Comparison of ENCODE assay signal across 10 cellular contexts in the genomic region with DNA sequence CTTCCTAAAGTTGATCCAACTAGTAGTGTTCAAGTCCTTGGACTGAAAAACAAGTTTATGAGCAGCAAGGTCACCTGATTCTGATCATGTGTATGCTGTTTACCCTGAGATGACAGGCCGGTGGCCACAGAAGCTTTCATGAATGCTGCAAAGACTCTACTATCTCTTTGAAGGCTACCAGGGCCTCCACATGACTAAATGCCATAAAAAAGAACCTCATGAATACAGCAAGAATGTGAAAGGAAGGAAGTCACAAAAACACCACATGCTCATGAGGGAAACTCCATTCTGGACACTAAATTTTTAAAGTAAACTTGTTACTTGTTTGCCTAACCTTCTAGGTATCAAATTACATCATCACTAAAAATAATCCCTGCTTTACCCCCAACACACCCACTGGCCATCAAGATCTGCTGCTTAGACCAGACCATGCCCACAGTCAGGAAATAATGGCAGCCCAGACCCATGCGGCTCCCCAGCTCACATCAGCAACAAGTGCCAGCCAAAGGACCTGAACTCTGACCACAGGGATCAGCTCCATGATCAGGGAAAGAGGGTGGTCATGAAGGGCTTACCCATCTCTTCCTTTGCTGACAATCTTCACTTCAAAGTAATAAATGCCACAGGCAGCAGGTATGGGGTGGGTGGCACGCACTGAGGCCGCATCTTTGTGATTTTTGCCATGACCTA. TPM values are rescaled to one million over a fixed set of nuclear protein-coding genes. Genes with fewer than 3 reads are reported as not detected.
DNase-seq lines count a peak whose midpoint lies in the region; ATAC-seq and TF ChIP-seq lines count a peak whose summit lies in the region.
"Had no signal": no experiment of that assay in that cellular context is flagged by ENCODE, and none has a peak within 500 bp of the region (broad histone marks: within the 10 kb centered on the region; RNA-seq: fewer than 3 reads in every experiment).

No MANE protein-coding gene starts in this region.

- peaks cover 55% of the 10 kb centered on the region for H3K79me2 ChIP-seq in OCI-LY7 (ENCODE audit: insufficient read depth, low read depth, low read length)

- peak overlapping the region; percentile 88 for H3K4me3 ChIP-seq in Caco-2 (ENCODE audit: low read depth, low read length)
- peak overlapping the region; percentile 80 for H3K4me3 ChIP-seq in OCI-LY7 (ENCODE audit: low read depth, low read length, poor library complexity, severe bottlenecking)
- peak overlapping the region; percentile 71 for H3K4me3 ChIP-seq in endocrine pancreas (ENCODE audit: control insufficient read depth, insufficient read depth, low read length)
- peak overlapping the region; percentile 3 to 97 for H3K4me3 ChIP-seq in neuronal stem cell (ENCODE audit: low read length in 2 of 2)

- H3K9me3 Mint-ChIP-seq in Caco-2 (ENCODE audit: unreplicated experiment), result no peaks in the 10 kb centered on the region

- no peaks in the 10 kb centered on the region for H3K9me2 ChIP-seq in OCI-LY7 (ENCODE audit: insufficient read depth, low read length)

- TF ChIP-seq CTCF in Caco-2 (IDR thresholded peaks at IDR 0.05; ENCODE audit: insufficient read depth in 1 of 2, low read depth in 1 of 2, low read length in 1 of 2, severe bottlenecking in 1 of 2, unreplicated experiment in 1 of 2) (no peak), OCI-LY7 (conservative IDR thresholded peaks at IDR 0.05; ENCODE audit: low read length) (no peak)

- H3K27ac ChIP-seq in OCI-LY7 (ENCODE audit: low read depth, low read length, poor library complexity, severe bottlenecking), result peak overlapping the region; percentile 3
- no peak overlapping the region for H3K27ac ChIP-seq in neuronal stem cell (replicated peaks; ENCODE audit: low read length)

- peaks cover 9% of the 10 kb centered on the region for H3K4me1 Mint-ChIP-seq in Caco-2 (ENCODE audit: low read depth, unreplicated experiment)

- H2BK120ac ChIP-seq in neuronal stem cell (ENCODE audit: low read depth, low read length), result no peak overlapping the region

- H3K4me1 ChIP-seq in Caco-2, result peaks cover 10% of the 10 kb centered on the region; the same call in 1 of the 2 replicates
- H3K4me1 ChIP-seq in OCI-LY7 (ENCODE audit: insufficient read depth, low read length, poor library complexity, severe bottlenecking), result peaks cover 59% of the 10 kb centered on the region
- H3K4me1 ChIP-seq in endocrine pancreas (ENCODE audit: control insufficient read depth, insufficient read depth, low read length), result no peaks in the 10 kb centered on the region
- H3K4me1 ChIP-seq in neuronal stem cell (ENCODE audit: control insufficient read depth in 2 of 2, insufficient read depth in 1 of 2, low read depth in 1 of 2, low read length in 2 of 2), result peaks cover 6 to 10% of the 10 kb centered on the region in 2 donors

- H4K20me1 ChIP-seq in OCI-LY7 (ENCODE audit: insufficient read depth, low read length), result no peaks in the 10 kb centered on the region

- POLR2A ChIA-PET in Caco-2 (lab: Charles Lee) (no interaction called here), OCI-LY7 (lab: Charles Lee) (no interaction called here)

- CTCF ChIA-PET in Caco-2 (lab: Charles Lee) (interaction anchor here (0.9 to 1.0 kb wide), 2 partner anchors 125 to 132 kb away, joined by 3 read pairs; no protein-coding TSS in a partner anchor), OCI-LY7 (lab: Charles Lee; ENCODE audit: unreplicated experiment) (no interaction called here)

- H2BK5ac ChIP-seq in neuronal stem cell (ENCODE audit: low read length), result no peak overlapping the region

- H3K27me3 ChIP-seq in Caco-2 (replicated peaks; ENCODE audit: control insufficient read depth, insufficient read depth, low read length) (no peaks in the 10 kb centered on the region), endocrine pancreas (ENCODE audit: control insufficient read depth, insufficient read depth, low read length) (no peaks in the 10 kb centered on the region), neuronal stem cell (ENCODE audit: control insufficient read depth in 3 of 3, insufficient read depth in 3 of 3, low read depth in 1 of 3, low read length in 3 of 3) (no peaks in the 10 kb centered on the region)

- no peak overlapping the region for H3K18ac ChIP-seq in neuronal stem cell (ENCODE audit: low read length)

- H2BK12ac ChIP-seq in neuronal stem cell (ENCODE audit: low read length), result no peak overlapping the region

- H2BK15ac ChIP-seq in neuronal stem cell (ENCODE audit: low read length), result no peak overlapping the region

- H3K79me1 ChIP-seq in neuronal stem cell (ENCODE audit: low read depth, low read length), result peaks cover 16% of the 10 kb centered on the region

- no peak overlapping the region for H4K8ac ChIP-seq in neuronal stem cell (ENCODE audit: low read depth, low read length)

- ATAC-seq in HG03571 (IDR thresholded peaks at IDR 0.05; ENCODE audit: unreplicated experiment) (no peak), HG03196 (IDR thresholded peaks at IDR 0.05; ENCODE audit: unreplicated experiment) (no peak)

- H2AK5ac ChIP-seq in neuronal stem cell (ENCODE audit: low read depth, low read length), result peak overlapping the region; percentile 12

- no peak overlapping the region for H4K91ac ChIP-seq in neuronal stem cell (ENCODE audit: low read depth, low read length, poor library complexity)

- H3K36me3 ChIP-seq in Caco-2 (ENCODE audit: control insufficient read depth, insufficient read depth, low read length) (0 out of 2 replicates have a peak, but pooled peaks cover 4% of the 10 kb centered on the region), OCI-LY7 (ENCODE audit: insufficient read depth, low read length) (peaks cover 45% of the 10 kb centered on the region), endocrine pancreas (ENCODE audit: control insufficient read depth, insufficient read depth, low read length) (no peaks in the 10 kb centered on the region), neuronal stem cell (replicated peaks in 1 of 2; ENCODE audit: control insufficient read depth in 2 of 2, insufficient read depth in 2 of 2, low read length in 2 of 2) (peaks cover 14 to 51% of the 10 kb centered on the region in 2 donors)

- no peak overlapping the region for H3K23ac ChIP-seq in neuronal stem cell (ENCODE audit: low read depth, low read length, poor library complexity)

- H3K4me2 ChIP-seq in OCI-LY7 (ENCODE audit: low read length) (peak overlapping the region; percentile 72), neuronal stem cell (ENCODE audit: insufficient read depth, low read length, poor library complexity, severe bottlenecking) (no peak overlapping the region)

- no peak for DNase-seq in Caco-2
- DNase-seq in OCI-LY7 (ENCODE audit: low spot score), result no peak
- DNase-seq in neuronal stem cell (ENCODE audit: low spot score), result no peak
- DNase-seq in GDM1 (lab: John Stamatoyannopoulos, UW), result no peak
- DNase-seq in stimulated activated CD4-positive, alpha-beta T cell treated with anti-CD3 and anti-CD28 coated beads, Interleukin-4, amount 100 ng/mL, for 1 hour, result no peak
- DNase-seq: cortex of kidney, NCI-H446 had no signal

- H3K27ac Mint-ChIP-seq in Caco-2 (ENCODE audit: unreplicated experiment), result peak overlapping the region; percentile 81

- H3K9me3 ChIP-seq in Caco-2 (no peaks in the 10 kb centered on the region), OCI-LY7 (ENCODE audit: low read length) (no peaks in the 10 kb centered on the region), endocrine pancreas (ENCODE audit: control insufficient read depth, low read length) (no peaks in the 10 kb centered on the region), neuronal stem cell (replicated peaks in 1 of 2; ENCODE audit: control insufficient read depth in 2 of 2, insufficient read depth in 1 of 2, low read depth in 1 of 2, low read length in 2 of 2) (peaks cover 0 to 2% of the 10 kb centered on the region in 2 donors)

- no peak overlapping the region for H3K4ac ChIP-seq in neuronal stem cell (ENCODE audit: low read length)

- intact Hi-C loops in Caco-2 (cut with micrococcal nuclease; ENCODE audit: unreplicated experiment), result loop anchor here (10.0 kb wide), 1 partner anchor 280 kb away; the partner anchor contains the start of gene RIPOR1
- intact Hi-C loops in OCI-LY7 (cut with micrococcal nuclease; ENCODE audit: unreplicated experiment), result loop anchor here (10.0 kb wide), 1 partner anchor 260 kb away; no protein-coding TSS in a partner anchor

- no peak overlapping the region for H3K14ac ChIP-seq in neuronal stem cell (ENCODE audit: low read length)

- TSS peak; percentile 45 for BruUV-seq in Caco-2 (replicated peaks; lab: Mats Ljungman, UMichigan)
- BruUV-seq in OCI-LY7 (replicated peaks; lab: Mats Ljungman, UMichigan), result TSS peak; percentile 66

- H3K9ac ChIP-seq in endocrine pancreas (ENCODE audit: control insufficient read depth, insufficient read depth, low read length) (peak overlapping the region; percentile 78), neuronal stem cell (ENCODE audit: low read depth, low read length, poor library complexity) (no peak overlapping the region)

- peaks cover 33% of the 10 kb centered on the region for H3K36me3 Mint-ChIP-seq in Caco-2 (ENCODE audit: insufficient read depth, unreplicated experiment)

- H2AFZ ChIP-seq in OCI-LY7 (ENCODE audit: low read length), result no peak overlapping the region
- no peak overlapping the region for H2AFZ ChIP-seq in neuronal stem cell (ENCODE audit: low read length)

- WGBS in neuronal stem cell (ENCODE audit: extremely low coverage in 2 of 2, insufficient read length in 2 of 2, insufficient replicate concordance in 1 of 2), 2 donors, result no CpG with 5 or more reads among the region's 4 CpGs

- H3K4me3 Mint-ChIP-seq in Caco-2 (ENCODE audit: unreplicated experiment), result peak overlapping the region; percentile 83

- H3K27me3 Mint-ChIP-seq in Caco-2 (ENCODE audit: insufficient read depth, unreplicated experiment), result no peaks in the 10 kb centered on the region

RNA-seq across cellular contexts. Expression of gene RANBP10, which starts 1.4 kb away (rescaled TPM):
- 21.8 and 23.8 TPM in 2 replicates for total RNA-seq in Caco-2 (2022)
- 6.7 and 12.3 TPM in 2 replicates for total RNA-seq in OCI-LY7 (2014; rRNA removed; shearing (Covaris generic))
- total RNA-seq in OCI-LY7 (2022), result 20.0 and 21.4 TPM in 2 replicates
- 8.8 TPM for polyA plus RNA-seq in neuronal stem cell (2013, experiment 1 of 2)
- 8.8 TPM for polyA plus RNA-seq in neuronal stem cell (2013, experiment 2 of 2)

RNA-seq across cellular contexts. Expression of gene TSNAXIP1, which starts 1.7 kb away (rescaled TPM):
- total RNA-seq in Caco-2 (2022) (0.84 and 0.91 TPM in 2 replicates), OCI-LY7 (2022) (0.68 and 0.91 TPM in 2 replicates)
- total RNA-seq in OCI-LY7 (2014; rRNA removed; shearing (Covaris generic)), result 0.28 and 0.76 TPM in 2 replicates
- 1.1 TPM for polyA plus RNA-seq in neuronal stem cell (2013, experiment 1 of 2)
- 1.2 TPM for polyA plus RNA-seq in neuronal stem cell (2013, experiment 2 of 2)

RNA-seq across cellular contexts. Expression of gene THAP11, which starts 37.1 kb away (rescaled TPM):
- total RNA-seq in Caco-2 (2022) (46.8 and 50.5 TPM in 2 replicates), OCI-LY7 (2022) (38.8 and 39.5 TPM in 2 replicates)
- 52.9 and 66.3 TPM in 2 replicates for total RNA-seq in OCI-LY7 (2014; rRNA removed; shearing (Covaris generic))
- 27.9 TPM for polyA plus RNA-seq in neuronal stem cell (2013, experiment 1 of 2)
- 27.7 TPM for polyA plus RNA-seq in neuronal stem cell (2013, experiment 2 of 2)

RNA-seq across cellular contexts. Expression of gene NUTF2, which starts 41.7 kb away (rescaled TPM):
- total RNA-seq in Caco-2 (2022) (239 and 245 TPM in 2 replicates), OCI-LY7 (2022) (143 and 144 TPM in 2 replicates)
- total RNA-seq in OCI-LY7 (2014; rRNA removed; shearing (Covaris generic)), result 168 and 187 TPM in 2 replicates
- polyA plus RNA-seq in neuronal stem cell (2013, experiment 1 of 2), result 276 TPM
- polyA plus RNA-seq in neuronal stem cell (2013, experiment 2 of 2), result 280 TPM

RNA-seq across cellular contexts. Expression of gene CENPT, which starts 42.5 kb away (rescaled TPM):
- total RNA-seq in Caco-2 (2022), result 70.9 and 80.1 TPM in 2 replicates
- total RNA-seq in OCI-LY7 (2014; rRNA removed; shearing (Covaris generic)), result 74.7 and 85.3 TPM in 2 replicates
- total RNA-seq in OCI-LY7 (2022), result 48.9 and 55.4 TPM in 2 replicates
- 34.0 TPM for polyA plus RNA-seq in neuronal stem cell (2013, experiment 1 of 2)
- polyA plus RNA-seq in neuronal stem cell (2013, experiment 2 of 2), result 31.3 TPM
